ENCODE assay signal across 1 cellular context in genomic region chr1:1042831-1043230, GRCh38.
TF ChIP-seq lines count a peak whose summit lies in the region.

No MANE protein-coding gene starts in this region.

TF ChIP-seq in IMR-90, 13 proteins besides CTCF, POLR2A, EP300 and RAD21:
- no peak for TF ChIP-seq CHD1 (IDR thresholded peaks at IDR 0.05; ENCODE audit: low read depth, low read length)
- TF ChIP-seq RCOR1 (IDR thresholded peaks at IDR 0.05; ENCODE audit: insufficient replicate concordance, low read length), result no peak
- TF ChIP-seq CEBPB (IDR thresholded peaks at IDR 0.05; ENCODE audit: low read depth, low read length), result no peak
- no peak for TF ChIP-seq MAFK (IDR thresholded peaks at IDR 0.05; ENCODE audit: low read depth, low read length)
- TF ChIP-seq NFE2L2 (IDR thresholded peaks at IDR 0.05; ENCODE audit: low read depth, low read length), result no peak
- no peak for TF ChIP-seq USF2 (IDR thresholded peaks at IDR 0.05; ENCODE audit: low read depth, low read length)
